In genomic region chr1:231544943-231545592, GRCh38 we compare ENCODE assay signal across 20 cellular contexts. TPM values are rescaled to one million over a fixed set of nuclear protein-coding genes. Genes with fewer than 3 reads are reported as not detected.
A peak's percentile ranks its signal among the peaks of the same experiment; 100 is the strongest.
DNase-seq lines count a peak whose midpoint lies in the region; ATAC-seq, FAIRE-seq and TF ChIP-seq lines count a peak whose summit lies in the region.
"Had no signal": no experiment of that assay in that cellular context is flagged by ENCODE, and none has a peak within 500 bp of the region (broad histone marks: within the 10 kb centered on the region; RNA-seq: fewer than 3 reads in every experiment).

No MANE protein-coding gene starts in this region.

- no peaks in the 10 kb centered on the region for H3K27me3 Mint-ChIP-seq in activated naive CD8-positive, alpha-beta T cell treated with anti-CD3 and anti-CD28 coated beads, Interleukin-2, amount 50 U/mL, for 24 hours

- no peak overlapping the region for H3K4me3 Mint-ChIP-seq in activated naive CD8-positive, alpha-beta T cell treated with anti-CD3 and anti-CD28 coated beads, Interleukin-2, amount 50 U/mL, for 24 hours

- intact Hi-C loops in heart right ventricle (cut with DNase I) (loop anchor here in 2 of 10 donors (5.0 kb wide), 2 partner anchors 42 to 52 kb away; no protein-coding TSS in a partner anchor), cardiac septum (cut with DNase I) (loop anchor here (5.0 kb wide), 1 partner anchor 42 kb away; no protein-coding TSS in a partner anchor), endothelial cell of umbilical vein (cut with micrococcal nuclease) (loop anchor here (1.0 to 2.0 kb wide), 2 partner anchors 14 to 27 kb away; no protein-coding TSS in a partner anchor)

- H3K27ac Mint-ChIP-seq in activated naive CD8-positive, alpha-beta T cell treated with anti-CD3 and anti-CD28 coated beads, Interleukin-2, amount 50 U/mL, for 24 hours, result no peak overlapping the region

- H3K36me3 Mint-ChIP-seq in activated naive CD8-positive, alpha-beta T cell treated with anti-CD3 and anti-CD28 coated beads, Interleukin-2, amount 50 U/mL, for 24 hours (ENCODE audit: low read depth), result peaks cover 37% of the 10 kb centered on the region

- peaks cover 2% of the 10 kb centered on the region for H3K4me1 Mint-ChIP-seq in activated naive CD8-positive, alpha-beta T cell treated with anti-CD3 and anti-CD28 coated beads, Interleukin-2, amount 50 U/mL, for 24 hours

- ATAC-seq in heart right ventricle, result peak; percentile 35 to 92 (median 82)
- no peak for ATAC-seq in HG03378 (IDR thresholded peaks at IDR 0.05; ENCODE audit: unreplicated experiment)
- no peak for ATAC-seq in activated naive CD8-positive, alpha-beta T cell treated with anti-CD3 and anti-CD28 coated beads, Interleukin-2, amount 50 U/mL, for 24 hours
- ATAC-seq: Panc1 had no signal

- H3K9me3 ChIP-seq in heart right ventricle (peaks cover 0 to 11% (median 5%) of the 10 kb centered on the region in 11 donors), endothelial cell of umbilical vein (replicated peaks; ENCODE audit: control insufficient read depth, insufficient read depth, low read length) (peaks cover 2% of the 10 kb centered on the region), BE2C (no peaks in the 10 kb centered on the region)

- DNase-seq in heart right ventricle, result no peak
- DNase-seq in cardiac septum (ENCODE audit: low spot score), result no peak
- peak; percentile 87 for DNase-seq in endothelial cell of umbilical vein (ENCODE audit: low read depth, low spot score)
- DNase-seq in BE2C, result no peak
- no peak for DNase-seq in activated naive CD8-positive, alpha-beta T cell treated with anti-CD3 and anti-CD28 coated beads, Interleukin-2, amount 50 U/mL, for 24 hours
- DNase-seq: DMS 273 treated with DMSO at 0.1 percent for 48 hours, GF-D8, GOT3, NCI-H1048, NCI-H146, NCI-H226, NCI-H524 treated with DMSO at 0.1 percent for 48 hours, SHP77 treated with DMSO at 0.1 percent for 48 hours had no signal

- dilution Hi-C loops in endothelial cell of umbilical vein (cut with MboI; ENCODE audit: extremely low pct_ligation_motif_present, low sequenced_read_pairs), result no loop called here

- POLR2A ChIA-PET in endothelial cell of umbilical vein (lab: Charles Lee), result no interaction called here

- H3K27me3 ChIP-seq in heart right ventricle (no peaks in the 10 kb centered on the region), endothelial cell of umbilical vein (ENCODE audit: control insufficient read depth in 2 of 2, insufficient read depth in 2 of 2, low read length in 2 of 2) (no peaks in the 10 kb centered on the region), BE2C (no peaks in the 10 kb centered on the region)

- no peaks in the 10 kb centered on the region for H3K79me2 ChIP-seq in endothelial cell of umbilical vein (ENCODE audit: control insufficient read depth, insufficient read depth, low read length)

- peak overlapping the region; percentile 75 for H3K4me2 ChIP-seq in endothelial cell of umbilical vein (ENCODE audit: insufficient read depth, low read length)
- H3K4me2 ChIP-seq: KMS-11 had no signal

- peaks cover 4% of the 10 kb centered on the region for H3K9me3 Mint-ChIP-seq in activated naive CD8-positive, alpha-beta T cell treated with anti-CD3 and anti-CD28 coated beads, Interleukin-2, amount 50 U/mL, for 24 hours

- H3K9ac ChIP-seq in endothelial cell of umbilical vein (replicated peaks; ENCODE audit: extremely low read depth, insufficient read depth, low read length), result peak overlapping the region; percentile 40
- H3K9ac ChIP-seq: KMS-11 had no signal

- CTCF ChIA-PET in endothelial cell of umbilical vein (lab: Charles Lee), result interaction anchor here (0.7 to 2.5 kb wide), 12 partner anchors 9 to 211 kb away, joined by 3 to 8 read pairs (median 3); no protein-coding TSS in a partner anchor

- TF ChIP-seq CTCF in heart right ventricle (IDR thresholded peaks at IDR 0.05) (no peak), endothelial cell of umbilical vein (IDR thresholded peaks at IDR 0.05; ENCODE audit: extremely low read depth in 1 of 2, insufficient read depth in 1 of 2, low read depth in 1 of 2, low read length in 2 of 2) (no peak), BE2C (IDR thresholded peaks at IDR 0.05; ENCODE audit: low read depth, low read length) (no peak)

- no peak overlapping the region for H3K4me3 ChIP-seq in heart right ventricle
- no peak overlapping the region for H3K4me3 ChIP-seq in endothelial cell of umbilical vein (replicated peaks in 1 of 3; ENCODE audit: insufficient read depth in 1 of 3, low read depth in 1 of 3, low read length in 3 of 3)
- no peak overlapping the region for H3K4me3 ChIP-seq in BE2C (ENCODE audit: low read depth, low read length)

- BruUV-seq in endothelial cell of umbilical vein (replicated peaks; lab: Mats Ljungman, UMichigan), result no TSS peak

- H3K4me1 ChIP-seq in heart right ventricle, result peaks cover 0 to 65% (median 33%) of the 10 kb centered on the region in 9 donors
- peaks cover 25% of the 10 kb centered on the region for H3K4me1 ChIP-seq in endothelial cell of umbilical vein (ENCODE audit: control insufficient read depth, extremely low read depth, insufficient read depth, low read length)
- peaks cover 5% of the 10 kb centered on the region for H3K4me1 ChIP-seq in BE2C

- no peak for TF ChIP-seq POLR2A in endothelial cell of umbilical vein (IDR thresholded peaks at IDR 0.05; ENCODE audit: low read depth, low read length)

- 35 to 55% methylated on average over 4 of the region's 4 CpGs for WGBS in heart right ventricle, 2 donors

- no peaks in the 10 kb centered on the region for H3K9me1 ChIP-seq in endothelial cell of umbilical vein (replicated peaks; ENCODE audit: control insufficient read depth, extremely low read depth, insufficient read depth, low read length)

- H4K20me1 ChIP-seq in endothelial cell of umbilical vein (replicated peaks; ENCODE audit: control insufficient read depth, extremely low read depth, insufficient read depth, low read length), result no peaks in the 10 kb centered on the region

- peak overlapping the region in 7 of 10 donors; percentile 9 to 64 (median 33) for H3K27ac ChIP-seq in heart right ventricle
- H3K27ac ChIP-seq in endothelial cell of umbilical vein (ENCODE audit: insufficient read depth, low read depth, low read length), result peak overlapping the region; percentile 13
- H3K27ac ChIP-seq: C4-2B, KMS-11 had no signal

- H2AFZ ChIP-seq in endothelial cell of umbilical vein (ENCODE audit: low read depth, low read length), result no peak overlapping the region

- H3K36me3 ChIP-seq in heart right ventricle (peaks cover 0 to 75% (median 5%) of the 10 kb centered on the region in 9 donors), endothelial cell of umbilical vein (ENCODE audit: control insufficient read depth in 2 of 2, extremely low read depth in 1 of 2, insufficient read depth in 2 of 2, low read length in 2 of 2) (peaks cover 0 to 5% of the 10 kb centered on the region in 2 experiments), BE2C (peaks cover 12% of the 10 kb centered on the region)

- peak; percentile 42 for FAIRE-seq in endothelial cell of umbilical vein (lab: Jason Lieb, UNC)
- peak; percentile 27 for FAIRE-seq in islet of Langerhans (lab: Jason Lieb, UNC)
- FAIRE-seq: A204.1, GM12891 had no signal

TF ChIP-seq in endothelial cell of umbilical vein, 7 proteins besides CTCF, POLR2A, EP300 and RAD21:
- TF ChIP-seq MYC (IDR thresholded peaks at IDR 0.05; ENCODE audit: low read depth, low read length) (no peak), JUN (IDR thresholded peaks at IDR 0.05; ENCODE audit: borderline replicate concordance, insufficient read depth, insufficient read length, low read depth) (no peak), EZH2 (IDR thresholded peaks at IDR 0.05; ENCODE audit: borderline replicate concordance, low read depth, low read length, severe bottlenecking) (no peak), POLR2AphosphoS5 (IDR thresholded peaks at IDR 0.05; ENCODE audit: insufficient read depth, low read depth, low read length) (no peak), GATA2 (IDR thresholded peaks at IDR 0.05; ENCODE audit: insufficient read depth, insufficient read length, low read depth, low read length) (no peak), MAX (IDR thresholded peaks at IDR 0.05; ENCODE audit: insufficient read depth, insufficient read length) (no peak), FOS (IDR thresholded peaks at IDR 0.05; ENCODE audit: borderline replicate concordance, insufficient read depth, low read length) (no peak)

RNA-seq across cellular contexts. Expression of gene TSNAX, which starts 16.6 kb away (rescaled TPM):
- 10 to 100 TPM; 26.2 to 37.9 (median 33.2) TPM for total RNA-seq in heart right ventricle
- 10 to 100 TPM; 11.8 to 14.2 TPM for polyA plus RNA-seq in heart right ventricle
- 35.3 TPM for total RNA-seq in cardiac septum
- 26.3 and 26.4 TPM in 2 replicates for total RNA-seq in endothelial cell of umbilical vein
- 6.3 and 6.7 TPM in 2 replicates for polyA plus RNA-seq in endothelial cell of umbilical vein
- polyA plus RNA-seq in endothelial cell of umbilical vein (2011; cell fraction: cytosol; rRNA removed), result 9.5 and 12.0 TPM in 2 replicates
- 10.9 and 12.0 TPM in 2 replicates for polyA plus RNA-seq in endothelial cell of umbilical vein (2011; cell fraction: nucleus; rRNA removed)
- polyA plus RNA-seq in endothelial cell of umbilical vein (2012), result 21.3 and 26.9 TPM in 2 replicates
- 6.4 and 19.8 TPM in 2 replicates for polyA minus RNA-seq in endothelial cell of umbilical vein
- polyA minus RNA-seq in endothelial cell of umbilical vein (2011; cell fraction: cytosol; rRNA and poly(A)+ RNA removed), result 12.3 TPM
- 4.5 and 9.0 TPM in 2 replicates for polyA minus RNA-seq in endothelial cell of umbilical vein (2011; cell fraction: nucleus; rRNA and poly(A)+ RNA removed)
- polyA plus RNA-seq in BE2C (2012; ENCODE audit: insufficient read depth, insufficient read length, low read depth), result 46.0 TPM

Comparison
In these comparisons a context has a peak if more than half of its experiments do, and no peak if none do; other contexts are left out.
1. ATAC-seq: peak in heart right ventricle (8 of 8); none in HG03378 (single experiment) and activated naive CD8-positive, alpha-beta T cell treated with anti-CD3 and anti-CD28 coated beads, Interleukin-2, amount 50 U/mL, for 24 hours (single experiment).